Comparison of ENCODE assay signal across 21 cellular contexts in the genomic region with DNA sequence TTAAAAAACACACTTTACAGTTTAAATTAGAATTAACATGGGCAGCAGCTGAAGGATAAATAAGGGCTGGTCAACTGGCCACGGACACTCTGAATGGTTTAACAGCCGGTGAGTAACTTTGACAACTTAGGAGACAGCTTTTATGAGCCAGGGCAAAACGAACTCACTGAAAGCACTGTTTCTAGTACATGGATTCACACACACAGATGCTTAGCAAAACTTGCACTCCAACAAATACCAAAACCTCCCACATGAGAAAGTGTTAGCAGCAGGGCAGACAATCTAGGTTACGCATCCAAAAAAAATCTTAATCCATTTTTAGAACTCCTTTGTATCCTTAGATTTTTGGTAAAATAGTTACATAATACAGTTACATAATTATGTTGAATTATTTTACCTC.
DNase-seq lines count a peak whose midpoint lies in the region; ATAC-seq and TF ChIP-seq lines count a peak whose summit lies in the region.
"Had no signal": no experiment of that assay in that cellular context is flagged by ENCODE, and none has a peak within 500 bp of the region (broad histone marks: within the 10 kb centered on the region; RNA-seq: fewer than 3 reads in every experiment).

No MANE protein-coding gene starts in this region.

- H3K4me1 Mint-ChIP-seq in activated naive CD4-positive, alpha-beta T cell treated with anti-CD3 and anti-CD28 coated beads, Interleukin-2, amount 10 ng/mL, durations not matched to agents 7 days and 5 days: no peaks in the 10 kb centered on the region

- H3K4me3 ChIP-seq in GM23248: no peak overlapping the region
- H3K4me3 ChIP-seq in osteoblast (ENCODE audit: insufficient read depth, low read length): no peak overlapping the region
- H3K4me3 ChIP-seq: BLaER1, HAP-1 had no signal

- H3K4me2 ChIP-seq in GM23248 (ENCODE audit: unreplicated experiment): no peak overlapping the region
- no peak overlapping the region for H3K4me2 ChIP-seq in osteoblast (ENCODE audit: insufficient read depth, low read length)
- H3K4me2 ChIP-seq: BLaER1 had no signal

- no peak overlapping the region for H3K9ac ChIP-seq in GM23248
- H3K9ac ChIP-seq: BLaER1 had no signal

- H3K9me2 ChIP-seq in GM23248 (ENCODE audit: insufficient read depth): no peaks in the 10 kb centered on the region

- DNase-seq in AG08395 (ENCODE audit: low spot score): peak; percentile 20
- peak; percentile 27 for DNase-seq in GM23248
- DNase-seq in globus pallidus (ENCODE audit: low spot score): peak; percentile 5
- peak; percentile 34 for DNase-seq in osteoblast (ENCODE audit: insufficient read length, low spot score, missing footprints)
- DNase-seq in activated naive CD4-positive, alpha-beta T cell treated with anti-CD3 and anti-CD28 coated beads, Interleukin-2, amount 10 ng/mL, durations not matched to agents 7 days and 5 days: no peak
- DNase-seq in HT-29 (ENCODE audit: low spot score): no peak
- no peak for DNase-seq in NCI-H2171 treated with DMSO at 0.1 percent for 48 hours (lab: John Stamatoyannopoulos, UW)
- DNase-seq: Calu3; CD8-positive, alpha-beta T cell; DMS53; EL; Kasumi-1; NCI-H1105; NCI-H2081 treated with DMSO at 0.1 percent for 48 hours; NCI-H774; SW 1271 had no signal

- CTCF ChIA-PET in activated naive CD4-positive, alpha-beta T cell treated with anti-CD3 and anti-CD28 coated beads, Interleukin-2, amount 10 ng/mL, durations not matched to agents 7 days and 5 days (lab: Charles Lee): no interaction called here

- H3K27ac Mint-ChIP-seq in activated naive CD4-positive, alpha-beta T cell treated with anti-CD3 and anti-CD28 coated beads, Interleukin-2, amount 10 ng/mL, durations not matched to agents 7 days and 5 days: no peak overlapping the region
- H3K27ac Mint-ChIP-seq: CD8-positive, alpha-beta T cell had no signal

- no peak for TF ChIP-seq CTCF in osteoblast (IDR thresholded peaks at IDR 0.05; ENCODE audit: extremely low read depth, low read depth, low read length)

- no peak for ATAC-seq in HG02973 (IDR thresholded peaks at IDR 0.05; ENCODE audit: unreplicated experiment)
- ATAC-seq: CD8-positive, alpha-beta T cell; Right ventricle myocardium inferior had no signal

- H3K4me3 Mint-ChIP-seq in activated naive CD4-positive, alpha-beta T cell treated with anti-CD3 and anti-CD28 coated beads, Interleukin-2, amount 10 ng/mL, durations not matched to agents 7 days and 5 days: no peak overlapping the region
- H3K4me3 Mint-ChIP-seq: CD8-positive, alpha-beta T cell had no signal

- no peaks in the 10 kb centered on the region for H3K27me3 Mint-ChIP-seq in activated naive CD4-positive, alpha-beta T cell treated with anti-CD3 and anti-CD28 coated beads, Interleukin-2, amount 10 ng/mL, durations not matched to agents 7 days and 5 days

- H3K36me3 ChIP-seq in GM23248 (ENCODE audit: low read depth): no peaks in the 10 kb centered on the region
- no peaks in the 10 kb centered on the region for H3K36me3 ChIP-seq in osteoblast (ENCODE audit: insufficient read depth, low read length)
- H3K36me3 ChIP-seq: BLaER1, HAP-1 had no signal

- peaks cover 1% of the 10 kb centered on the region; the same call in 1 of the 2 replicates for H3F3A ChIP-seq in GM23248 (ENCODE audit: insufficient read depth)

- 31 to 35% methylated on average over 4 of the region's 4 CpGs for WGBS in GM23248 (ENCODE audit: low coverage in 1 of 2, low lambda C conversion rate in 2 of 2, missing lambda C conversion rate in 2 of 2), 2 experiments

- no peaks in the 10 kb centered on the region for H3K36me3 Mint-ChIP-seq in activated naive CD4-positive, alpha-beta T cell treated with anti-CD3 and anti-CD28 coated beads, Interleukin-2, amount 10 ng/mL, durations not matched to agents 7 days and 5 days
- H3K36me3 Mint-ChIP-seq: CD8-positive, alpha-beta T cell had no signal

- no peaks in the 10 kb centered on the region for H3K9me3 Mint-ChIP-seq in activated naive CD4-positive, alpha-beta T cell treated with anti-CD3 and anti-CD28 coated beads, Interleukin-2, amount 10 ng/mL, durations not matched to agents 7 days and 5 days

- H3K4me1 ChIP-seq in GM23248 (ENCODE audit: insufficient read depth) (0 out of 2 replicates have a peak, but pooled peaks cover 5% of the 10 kb centered on the region), osteoblast (ENCODE audit: insufficient read depth, low read length) (no peaks in the 10 kb centered on the region)
- H3K4me1 ChIP-seq: HAP-1 had no signal

- H3K27me3 ChIP-seq in GM23248 (replicated peaks; ENCODE audit: insufficient read depth): no peaks in the 10 kb centered on the region
- no peaks in the 10 kb centered on the region for H3K27me3 ChIP-seq in osteoblast (ENCODE audit: insufficient read depth, low read length)
- H3K27me3 ChIP-seq: BLaER1 had no signal

- H3K27ac ChIP-seq in GM23248 (no peak overlapping the region), osteoblast (ENCODE audit: low read depth, low read length) (no peak overlapping the region)
- H3K27ac ChIP-seq: 22Rv1, BLaER1 had no signal

- H3K9me3 ChIP-seq in GM23248 (ENCODE audit: low read depth) (no peaks in the 10 kb centered on the region), osteoblast (ENCODE audit: low read depth, low read length) (no peaks in the 10 kb centered on the region)
- H3K9me3 ChIP-seq: BLaER1, HAP-1 had no signal

- H4K20me1 ChIP-seq in GM23248 (ENCODE audit: insufficient read depth) (no peaks in the 10 kb centered on the region), osteoblast (ENCODE audit: insufficient read depth, low read length) (no peaks in the 10 kb centered on the region)
- H4K20me1 ChIP-seq: BLaER1 had no signal

- H3K79me2 ChIP-seq in GM23248 (ENCODE audit: insufficient read depth) (no peaks in the 10 kb centered on the region), osteoblast (ENCODE audit: insufficient read depth, low read length) (no peaks in the 10 kb centered on the region)

- in situ Hi-C loops in GM23248 (cut with MboI): no loop called here

- no peak overlapping the region for H2AFZ ChIP-seq in GM23248
- no peak overlapping the region for H2AFZ ChIP-seq in osteoblast (ENCODE audit: low read length)

Comparison
In these comparisons a context has a peak if more than half of its experiments do, and no peak if none do; other contexts are left out.
1. DNase-seq: peak in AG08395 (single experiment), GM23248 (single experiment), globus pallidus (single experiment) and osteoblast (single experiment); none in activated naive CD4-positive, alpha-beta T cell treated with anti-CD3 and anti-CD28 coated beads, Interleukin-2, amount 10 ng/mL, durations not matched to agents 7 days and 5 days (single experiment), HT-29 (single experiment) and NCI-H2171 treated with DMSO at 0.1 percent for 48 hours (single experiment).